2 cellular contexts compared by ENCODE assay signal in genomic region chr6:10809098-10809497, GRCh38.
TF ChIP-seq lines count a peak whose summit lies in the region.

No MANE protein-coding gene starts in this region.

TF ChIP-seq in HepG2, 621 proteins besides CTCF, POLR2A, EP300 and RAD21:
- TF ChIP-seq U2AF1 (optimal IDR thresholded peaks at IDR 0.05; ENCODE audit: low read depth, low read length): no peak
- TF ChIP-seq CEBPB (IDR thresholded peaks at IDR 0.05; ENCODE audit: borderline replicate concordance, low read depth, low read length): peak; percentile 93
- peak; percentile 72 for TF ChIP-seq CEBPG (CRISPR knock-in tag; IDR thresholded peaks at IDR 0.05)

TF ChIP-seq in H1, 55 proteins besides CTCF, POLR2A, EP300 and RAD21:
- TF ChIP-seq CTBP2 (IDR thresholded peaks at IDR 0.05; ENCODE audit: borderline replicate concordance, insufficient read depth, insufficient read length, low read length) (no peak), CEBPB (IDR thresholded peaks at IDR 0.05; ENCODE audit: low read depth, low read length) (peak; percentile 93)
